In genomic region chr7:102927303-102927933, GRCh38 we compare ENCODE assay signal across 19 cellular contexts. TPM values are rescaled to one million over a fixed set of nuclear protein-coding genes. Genes with fewer than 3 reads are reported as not detected.
DNase-seq lines count a peak whose midpoint lies in the region; ATAC-seq and TF ChIP-seq lines count a peak whose summit lies in the region.
"Had no signal": no experiment of that assay in that cellular context is flagged by ENCODE, and none has a peak within 500 bp of the region (broad histone marks: within the 10 kb centered on the region; RNA-seq: fewer than 3 reads in every experiment).

No MANE protein-coding gene starts in this region.

- H3K27ac ChIP-seq in RWPE1 = no peak overlapping the region
- H3K27ac ChIP-seq: neutrophil, stomach had no signal

- DNase-seq in A172 (ENCODE audit: low spot score) (peak; percentile 90), GM03348 (ENCODE audit: low spot score) (peak; percentile 42), RWPE1 (ENCODE audit: low spot score) (peak; percentile 20), glomerular visceral epithelial cell (ENCODE audit: extremely low spot score) (peak; percentile 86), dermis blood vessel endothelial cell (no peak), NCI-H69 (lab: John Stamatoyannopoulos, UW) (no peak), 8988T (no peak)
- DNase-seq: activated CD4-positive, alpha-beta T cell treated with anti-CD3 and anti-CD28 coated beads for 48 hours; cortex of kidney; DMS153; immature natural killer cell; NCI-H2171; NCI-H526 treated with DMSO at 0.1 percent for 48 hours; Right ventricle myocardium superior; stimulated activated CD4-positive, alpha-beta T cell treated with anti-CD3 and anti-CD28 coated beads, Interleukin-12 subunit alpha, Interleukin-12 subunit beta, amount 100 ng/mL, for 4 hours; stomach had no signal

- ATAC-seq in HG03378 (IDR thresholded peaks at IDR 0.05; ENCODE audit: unreplicated experiment) = no peak
- ATAC-seq: GM12878 had no signal

- POLR2A ChIA-PET in RWPE1 (lab: Yijun Ruan, JAX; ENCODE audit: low non-redundant PET) = no interaction called here

- CTCF ChIA-PET in RWPE1 (lab: Yijun Ruan, JAX) = interaction anchor here (0.5 to 1.1 kb wide), 2 partner anchors 16 to 138 kb away, joined by 4 read pairs; no protein-coding TSS in a partner anchor

- no peak for TF ChIP-seq CTCF in RWPE1 (conservative IDR thresholded peaks at IDR 0.05; ENCODE audit: low read depth)

RNA-seq across cellular contexts. Expression of gene LRRC17, which starts 14.6 kb away (rescaled TPM):
- 843 and 845 TPM in 2 replicates for total RNA-seq in A172 (2014; rRNA removed; shearing (Covaris generic))
- 1.2 and 2.0 TPM in 2 replicates for total RNA-seq in dermis blood vessel endothelial cell

Comparison
In these comparisons a context has a peak if more than half of its experiments do, and no peak if none do; other contexts are left out.
1. DNase-seq: peak in A172 (single experiment), GM03348 (single experiment), RWPE1 (single experiment) and glomerular visceral epithelial cell (single experiment); none in dermis blood vessel endothelial cell (single experiment), NCI-H69 (single experiment) and 8988T (single experiment).
2. RNA of gene LRRC17, which starts 14.6 kb away (total RNA-seq): 843 to 845 TPM in A172; 1.2 to 2.0 TPM in dermis blood vessel endothelial cell; every median in the first group is over 100 times any median in the second.